Comparison of ENCODE assay signal across 10 cellular contexts in the genomic region with DNA sequence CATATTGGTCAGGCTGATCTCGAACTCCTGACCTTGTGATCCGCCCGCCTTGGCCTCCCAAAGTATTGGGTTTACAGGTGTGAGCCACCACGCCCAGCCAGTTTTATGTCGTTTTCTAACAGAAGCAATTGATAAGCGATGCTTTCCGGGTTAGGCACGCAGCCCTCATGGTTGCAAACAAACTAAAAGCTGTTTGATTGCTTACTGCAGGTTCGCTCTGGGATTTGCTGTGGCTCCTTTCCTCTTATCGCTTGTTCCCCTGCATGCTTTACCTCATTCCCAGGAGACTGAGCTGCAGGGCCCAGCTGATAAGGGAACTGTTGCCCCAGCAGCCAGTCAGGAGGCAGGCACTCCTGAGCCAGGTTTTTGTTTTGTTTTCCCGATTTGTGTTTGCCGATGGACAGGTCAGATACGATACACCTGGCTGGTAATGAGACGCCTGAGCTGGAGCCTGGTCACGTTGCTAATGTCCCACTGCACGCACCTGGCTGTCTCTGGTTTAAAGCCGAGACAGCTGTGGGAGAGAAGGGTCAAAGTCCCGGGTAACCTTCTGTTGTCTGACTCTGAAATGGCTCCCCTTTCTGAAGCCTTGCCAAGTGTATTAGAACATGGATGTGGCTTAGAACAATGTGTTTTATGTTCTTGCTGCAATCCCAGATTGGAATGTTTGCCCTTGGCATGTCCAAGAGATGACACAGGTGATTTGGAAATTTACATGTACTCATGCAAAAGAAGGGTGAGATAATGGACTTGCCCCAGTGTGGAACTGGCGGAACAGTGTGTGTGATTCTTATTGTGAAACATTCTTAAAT. TPM values are rescaled to one million over a fixed set of nuclear protein-coding genes. Genes with fewer than 3 reads are reported as not detected.
DNase-seq lines count a peak whose midpoint lies in the region; ATAC-seq and TF ChIP-seq lines count a peak whose summit lies in the region.
"Had no signal": no experiment of that assay in that cellular context is flagged by ENCODE, and none has a peak within 500 bp of the region (broad histone marks: within the 10 kb centered on the region; RNA-seq: fewer than 3 reads in every experiment).

No MANE protein-coding gene starts in this region.

- no peak overlapping the region for H3K27ac ChIP-seq in foreskin keratinocyte

- H3K36me3 Mint-ChIP-seq in natural killer cell = no peaks in the 10 kb centered on the region

- peaks cover 4% of the 10 kb centered on the region for H3K36me3 ChIP-seq in H7 (replicated peaks; ENCODE audit: control insufficient read depth, insufficient read depth, low read length)

- H3K4me3 ChIP-seq in LNCaP clone FGC (ENCODE audit: low read depth, low read length) = peak overlapping the region; percentile 14; the same call in 1 of the 2 replicates
- no peak overlapping the region for H3K4me3 ChIP-seq in H7 (ENCODE audit: insufficient read depth, low read depth, low read length)

- H3K27ac Mint-ChIP-seq in natural killer cell = no peak overlapping the region

- DNase-seq in LNCaP clone FGC (ENCODE audit: low read depth) (peak; percentile 98), NCI-H774 (lab: John Stamatoyannopoulos, UW) (peak; percentile 94), foreskin keratinocyte (peak; percentile 69 to 85), renal cortical epithelial cell (ENCODE audit: low read depth) (peak; percentile 70), natural killer cell (no peak), T-helper 2 cell (no peak), H7 (no peak)
- DNase-seq: activated CD4-positive, alpha-beta T cell treated with anti-CD3 and anti-CD28 coated beads, Interleukin-2, amount 50 U/mL, for 48 hours; stimulated activated CD4-positive, alpha-beta T cell treated with anti-CD3 and anti-CD28 coated beads, Interleukin-2, amount 100 ng/mL, for 48 hours had no signal

- no peak overlapping the region for H3K4me3 Mint-ChIP-seq in natural killer cell

- intact Hi-C loops in natural killer cell (cut with micrococcal nuclease) = no loop called here

- H3K9me3 Mint-ChIP-seq in natural killer cell = no peaks in the 10 kb centered on the region

- no peaks in the 10 kb centered on the region for H3K4me1 ChIP-seq in foreskin keratinocyte

- peak; percentile 22 for ATAC-seq in foreskin keratinocyte
- no peak for ATAC-seq in natural killer cell
- ATAC-seq in HG03025 (IDR thresholded peaks at IDR 0.05; ENCODE audit: low FRiP score, unreplicated experiment) = no peak

- H3K27me3 ChIP-seq in foreskin keratinocyte (no peaks in the 10 kb centered on the region), H7 (ENCODE audit: control insufficient read depth, insufficient read depth, low read length) (no peaks in the 10 kb centered on the region)

- no peaks in the 10 kb centered on the region for H3K4me1 Mint-ChIP-seq in natural killer cell

- no peak for TF ChIP-seq CTCF in LNCaP clone FGC (IDR thresholded peaks at IDR 0.05; ENCODE audit: control insufficient read depth, extremely low read depth, insufficient read depth)
- TF ChIP-seq CTCF in foreskin keratinocyte (conservative IDR thresholded peaks at IDR 0.05) = no peak
- no peak for TF ChIP-seq CTCF in natural killer cell (IDR thresholded peaks at IDR 0.05)

- H3K27me3 Mint-ChIP-seq in natural killer cell (ENCODE audit: low read depth in 2 of 2) = peaks cover 28 to 46% of the 10 kb centered on the region in 2 donors

RNA-seq across cellular contexts. Expression of a gene that starts 19.9 kb away (rescaled TPM):
- total RNA-seq in foreskin keratinocyte (352 and 371 TPM in 2 replicates), renal cortical epithelial cell (104 and 173 TPM in 2 replicates), natural killer cell (under 1 TPM in 2 of 3 donors, not detected in 1; 0.05 to 0.26 TPM)
- 63.1 and 67.4 TPM in 2 replicates for polyA plus RNA-seq in foreskin keratinocyte
- 33.9 and 58.0 TPM in 2 replicates for total RNA-seq in H7 (2014; rRNA removed; shearing (Covaris generic))

RNA-seq across cellular contexts. Expression of a gene that starts 28.6 kb away (rescaled TPM):
- total RNA-seq in foreskin keratinocyte (12.0 and 12.2 TPM in 2 replicates), renal cortical epithelial cell (12.7 and 14.1 TPM in 2 replicates), natural killer cell (10 to 100 TPM; 12.3 to 17.0 (median 14.0) TPM)
- 4.0 and 5.1 TPM in 2 replicates for polyA plus RNA-seq in foreskin keratinocyte
- 12.2 and 18.9 TPM in 2 replicates for total RNA-seq in H7 (2014; rRNA removed; shearing (Covaris generic))

Comparison
In these comparisons a context has a peak if more than half of its experiments do, and no peak if none do; other contexts are left out.
1. DNase-seq: peak in LNCaP clone FGC (single experiment), NCI-H774 (single experiment), foreskin keratinocyte (2 of 2) and renal cortical epithelial cell (single experiment); none in natural killer cell (single experiment), T-helper 2 cell (0 of 5) and H7 (single experiment).
2. RNA of a gene that starts 19.9 kb away (total RNA-seq): 352 to 371 TPM in foreskin keratinocyte, 104 to 173 TPM in renal cortical epithelial cell and 33.9 to 58.0 TPM in H7; 0.05 to 0.26 TPM in natural killer cell; every median in the first group is over 10 times any median in the second.